8 cellular contexts compared by ENCODE assay signal in the genomic region with DNA sequence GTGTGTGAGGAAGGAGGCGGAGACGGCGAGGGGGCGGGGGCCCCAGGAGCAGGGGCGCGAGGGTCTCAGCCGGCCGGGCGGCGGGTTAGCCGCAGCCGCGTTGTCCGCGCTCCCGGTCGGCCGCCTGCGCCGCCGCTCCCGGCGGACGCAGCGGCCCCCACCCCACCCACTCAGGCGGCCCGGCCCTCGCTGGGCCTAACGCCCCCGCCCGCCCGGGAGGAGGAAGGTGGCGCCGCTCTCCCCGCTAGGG. TPM values are rescaled to one million over a fixed set of nuclear protein-coding genes. Genes with fewer than 3 reads are reported as not detected.
A peak's percentile ranks its signal among the peaks of the same experiment; 100 is the strongest.
DNase-seq lines count a peak whose midpoint lies in the region; ATAC-seq, FAIRE-seq and TF ChIP-seq lines count a peak whose summit lies in the region.

FCHSD2 (minus strand) TSS at position 191 of the 250 bp plus-strand sequence. CDS start 441 bp downstream, outside the sequence.

- no peak for TF ChIP-seq EP300 in A549 (IDR thresholded peaks at IDR 0.05)

- H3K36me3 ChIP-seq in breast epithelium (no peaks in the 10 kb centered on the region), right lobe of liver (no peaks in the 10 kb centered on the region), thoracic aorta (peaks cover 4% of the 10 kb centered on the region)

- POLR2A ChIA-PET in A549 (lab: Yijun Ruan, JAX): interaction anchor here (0.5 to 1.0 kb wide), 10 partner anchors 10 to 417 kb away, joined by 3 to 8 read pairs (median 3); no protein-coding TSS in a partner anchor

- no peak for DNase-seq in A549 (ENCODE audit: low read depth in 1 of 2, low spot score in 1 of 2)
- DNase-seq in breast epithelium (ENCODE audit: low spot score in 2 of 2): no peak
- peak in 2 of 3 donors; percentile 80 to 83 for DNase-seq in right lobe of liver
- DNase-seq in thoracic aorta (ENCODE audit: low spot score): no peak
- DNase-seq in SHP77 (lab: John Stamatoyannopoulos, UW): no peak
- DNase-seq in activated CD4-positive, alpha-beta T cell treated with anti-CD3 and anti-CD28 coated beads for 4 hours: no peak
- no peak for DNase-seq in NCI-H187 (lab: John Stamatoyannopoulos, UW)

- no peak for TF ChIP-seq RAD21 in A549 (conservative IDR thresholded peaks at IDR 0.05 in 1 of 2, IDR thresholded peaks at IDR 0.05 in 1 of 2)

- H3K9me3 ChIP-seq in A549 (no peaks in the 10 kb centered on the region), breast epithelium (no peaks in the 10 kb centered on the region), right lobe of liver (no peaks in the 10 kb centered on the region), thoracic aorta (no peaks in the 10 kb centered on the region)

- TF ChIP-seq CTCF in A549 (IDR thresholded peaks at IDR 0.05) (no peak), breast epithelium (IDR thresholded peaks at IDR 0.05) (no peak), right lobe of liver (IDR thresholded peaks at IDR 0.05) (no peak), thoracic aorta (IDR thresholded peaks at IDR 0.05) (no peak)

- H3K4me3 ChIP-seq in A549 (peak within 1 kb of the TSS; percentile 97), breast epithelium (peak within 1 kb of the TSS; percentile 81 to 93 (median 86)), right lobe of liver (peak within 1 kb of the TSS; percentile 75 to 86 (median 84)), thoracic aorta (peak within 1 kb of the TSS; percentile 81)

- peaks cover 16% of the 10 kb centered on the region for H3K4me1 ChIP-seq in A549
- no peaks in the 10 kb centered on the region for H3K4me1 ChIP-seq in breast epithelium
- H3K4me1 ChIP-seq in right lobe of liver: peaks cover 0 to 42% (median 15%) of the 10 kb centered on the region in 4 donors
- peaks cover 30 to 66% of the 10 kb centered on the region in 2 donors for H3K4me1 ChIP-seq in thoracic aorta (ENCODE audit: control insufficient read depth in 1 of 2, low read depth in 2 of 2)

- ATAC-seq in A549 (no peak; a peak in 1 of 6 replicates), HG03139 (IDR thresholded peaks at IDR 0.05; ENCODE audit: unreplicated experiment) (peak; percentile 27), right lobe of liver (no peak), thoracic aorta (ENCODE audit: insufficient number of reproducible peaks, low FRiP score, low read depth) (no peak)

- H3K27me3 ChIP-seq in breast epithelium: no peaks in the 10 kb centered on the region
- no peaks in the 10 kb centered on the region for H3K27me3 ChIP-seq in right lobe of liver
- H3K27me3 ChIP-seq in thoracic aorta (replicated peaks; ENCODE audit: insufficient read depth): no peaks in the 10 kb centered on the region

- peak within 1 kb of the TSS; percentile 92 to 96 for H3K27ac ChIP-seq in A549
- H3K27ac ChIP-seq in breast epithelium: peak within 1 kb of the TSS; percentile 94 to 97
- peak within 1 kb of the TSS; percentile 94 to 97 (median 96) for H3K27ac ChIP-seq in right lobe of liver
- H3K27ac ChIP-seq in thoracic aorta: peak within 1 kb of the TSS; percentile 91 to 94

- 3% methylated on average over 20 of the region's 35 CpGs for WGBS in A549 (ENCODE audit: missing lambda C conversion rate)
- no CpG with 5 or more reads among the region's 35 CpGs for WGBS in right lobe of liver (ENCODE audit: insufficient coverage, low coverage, low lambda C conversion rate, missing lambda C conversion rate)

- TF ChIP-seq POLR2A in A549 (IDR thresholded peaks at IDR 0.05; ENCODE audit: low read length): peak; percentile 52; the same call in 1 of the 2 replicates
- no peak for TF ChIP-seq POLR2A in breast epithelium (IDR thresholded peaks at IDR 0.05)
- peak; percentile 51 for TF ChIP-seq POLR2A in right lobe of liver (IDR thresholded peaks at IDR 0.05)

- no peak for FAIRE-seq in A549 (lab: Jason Lieb, UNC)

- CTCF ChIA-PET in A549 (lab: Yijun Ruan, JAX): interaction anchor here (0.7 to 4.5 kb wide), 32 partner anchors 9 to 420 kb away, joined by 3 to 27 read pairs (median 4); no protein-coding TSS in a partner anchor

- intact Hi-C loops in breast epithelium (cut with DNase I; ENCODE audit: low total_unique reads): loop anchor here (5.0 kb wide), 1 partner anchor 315 kb away; no protein-coding TSS in a partner anchor
- intact Hi-C loops in right lobe of liver (cut with DNase I): no loop called here

- H3K4me2 ChIP-seq in A549: peak within 1 kb of the TSS; percentile 85

TF ChIP-seq in A549, 52 proteins besides CTCF, POLR2A, EP300 and RAD21:
- TF ChIP-seq MYC (IDR thresholded peaks at IDR 0.05; ENCODE audit: borderline replicate concordance, low read length) (no peak), BCL3 (IDR thresholded peaks at IDR 0.05) (peak; percentile 55; the same call in 1 of the 3 replicates), JUN (IDR thresholded peaks at IDR 0.05) (peak in 1 of 2 experiments; percentile 64; a peak in 3 of 5 replicates)

RNA-seq across cellular contexts. Expression of gene FCHSD2, which starts in this region (rescaled TPM):
- polyA plus RNA-seq in A549 (2011; rRNA removed): 15.0 and 19.0 TPM in 2 replicates
- polyA plus RNA-seq in A549 (2012; cell fraction: cytosol; rRNA removed): 6.6 and 7.7 TPM in 2 replicates
- polyA plus RNA-seq in A549 (2012; cell fraction: nucleus; rRNA removed): 7.0 and 9.3 TPM in 2 replicates
- 9.4 to 10.5 TPM (median 10.5 TPM) in 3 replicates for polyA plus RNA-seq in A549 (2017; fragmentation: RNase III; extraction: RNeasy Plus Mini Kit Qiagen cat#74134 plus additional on column Dnase treatment)
- 8.8 and 9.8 TPM in 2 replicates for polyA minus RNA-seq in A549 (2011; rRNA and poly(A)+ RNA removed)
- total RNA-seq in breast epithelium: 10 to 100 TPM; 15.5 to 23.4 (median 19.0) TPM
- total RNA-seq in right lobe of liver: 10 to 100 TPM; 10.8 to 25.9 (median 17.8) TPM
- total RNA-seq in thoracic aorta: 10 to 100 TPM; 56.5 to 75.3 TPM

Comparison
In these comparisons a context has a peak if more than half of its experiments do, and no peak if none do; other contexts are left out.
1. DNase-seq: peak in right lobe of liver (2 of 3); none in A549 (0 of 2), breast epithelium (0 of 2), thoracic aorta (single experiment), SHP77 (0 of 2), activated CD4-positive, alpha-beta T cell treated with anti-CD3 and anti-CD28 coated beads for 4 hours (0 of 2) and NCI-H187 (0 of 2).
2. Peak in every context shown above with its lines, with median percentiles within 50 percentile points of each other: H3K27ac ChIP-seq and H3K4me3 ChIP-seq.